In the genomic region with DNA sequence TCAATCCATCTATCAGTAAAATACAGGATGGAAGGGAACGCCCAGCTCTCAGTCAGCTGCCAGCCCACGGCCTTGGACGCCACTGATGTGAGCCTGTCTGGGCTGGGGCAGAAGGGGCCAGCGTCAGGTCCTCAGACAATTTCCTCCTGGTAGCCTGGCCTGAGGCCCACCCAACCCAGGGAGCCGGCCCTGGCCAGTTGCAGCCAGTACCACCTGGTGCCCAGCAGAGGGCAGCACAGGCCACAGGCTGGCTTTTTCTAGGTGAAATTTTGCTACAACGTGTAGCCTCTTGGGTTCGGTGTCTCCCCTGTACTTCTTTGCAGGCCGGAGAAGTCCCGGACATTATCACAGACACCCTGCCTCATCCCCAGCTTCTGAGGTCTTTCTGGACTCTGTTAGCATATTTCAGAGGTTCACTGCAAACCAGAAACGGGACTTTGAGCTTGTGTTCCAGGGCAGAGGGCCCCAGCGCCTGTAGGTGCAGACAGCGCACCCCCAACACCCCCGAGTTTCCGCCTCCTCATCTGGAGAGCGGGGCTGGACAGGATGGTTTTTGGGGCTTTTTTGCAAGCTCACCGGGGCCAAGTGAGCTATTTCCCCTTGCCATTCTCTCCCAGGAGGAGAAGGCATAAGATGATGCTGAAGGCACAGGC, we compare ENCODE assay signal across 8 cellular contexts. TPM values are rescaled to one million over a fixed set of nuclear protein-coding genes. Genes with fewer than 3 reads are reported as not detected.
DNase-seq lines count a peak whose midpoint lies in the region; ATAC-seq and TF ChIP-seq lines count a peak whose summit lies in the region.

No MANE protein-coding gene starts in this region.

- H3K4me3 Mint-ChIP-seq in natural killer cell = no peak overlapping the region
- no peak overlapping the region for H3K4me3 Mint-ChIP-seq in stimulated activated naive CD8-positive, alpha-beta T cell treated with anti-CD3 and anti-CD28 coated beads, Interleukin-15, amount 100 ng/mL, for 72 hours

- ATAC-seq in HG02870 (IDR thresholded peaks at IDR 0.05; ENCODE audit: unreplicated experiment) = peak; percentile 81
- peak; percentile 74 to 93 (median 79) for ATAC-seq in natural killer cell
- ATAC-seq in stimulated activated naive CD8-positive, alpha-beta T cell treated with anti-CD3 and anti-CD28 coated beads, Interleukin-15, amount 100 ng/mL, for 72 hours = peak; percentile 72

- TF ChIP-seq CTCF in fibroblast of lung (conservative IDR thresholded peaks at IDR 0.05 in 1 of 2, IDR thresholded peaks at IDR 0.05 in 1 of 2; ENCODE audit: low read depth in 1 of 2, low read length in 2 of 2) (peak; percentile 96 to 98), natural killer cell (IDR thresholded peaks at IDR 0.05) (peak; percentile 85)

- H3K9me3 Mint-ChIP-seq in natural killer cell = no peaks in the 10 kb centered on the region
- H3K9me3 Mint-ChIP-seq in stimulated activated naive CD8-positive, alpha-beta T cell treated with anti-CD3 and anti-CD28 coated beads, Interleukin-15, amount 100 ng/mL, for 72 hours = no peaks in the 10 kb centered on the region

- H3K36me3 ChIP-seq in fibroblast of lung (ENCODE audit: control insufficient read depth, insufficient read depth, low read length) = no peaks in the 10 kb centered on the region

- H3K4me1 Mint-ChIP-seq in natural killer cell = no peaks in the 10 kb centered on the region
- H3K4me1 Mint-ChIP-seq in stimulated activated naive CD8-positive, alpha-beta T cell treated with anti-CD3 and anti-CD28 coated beads, Interleukin-15, amount 100 ng/mL, for 72 hours = no peaks in the 10 kb centered on the region

- no peak overlapping the region for H3K9ac ChIP-seq in fibroblast of lung (ENCODE audit: insufficient read depth, low read length)

- intact Hi-C loops in natural killer cell (cut with micrococcal nuclease) = loop anchor here (1.0 kb wide), 1 partner anchor 198 kb away; no protein-coding TSS in a partner anchor

- no peak overlapping the region for H3K27ac Mint-ChIP-seq in natural killer cell
- H3K27ac Mint-ChIP-seq in stimulated activated naive CD8-positive, alpha-beta T cell treated with anti-CD3 and anti-CD28 coated beads, Interleukin-15, amount 100 ng/mL, for 72 hours = no peak overlapping the region

- DNase-seq in NCI-H510A treated with DMSO at 0.1 percent for 48 hours (lab: John Stamatoyannopoulos, UW) = peak; percentile 30
- DNase-seq in NCI-H510A (lab: John Stamatoyannopoulos, UW) = no peak
- peak; percentile 44 for DNase-seq in NOMO-1 treated with DMSO at 0.1 percent for 48 hours (lab: John Stamatoyannopoulos, UW; ENCODE audit: unreplicated experiment)
- DNase-seq in activated T-cell treated with anti-CD3 and anti-CD28 coated beads for 48 hours (ENCODE audit: low read depth) = peak; percentile 56
- peak; percentile 26 to 60 for DNase-seq in fibroblast of lung (ENCODE audit: low read depth in 2 of 2)
- peak; percentile 40 for DNase-seq in natural killer cell
- DNase-seq in stimulated activated naive CD8-positive, alpha-beta T cell treated with anti-CD3 and anti-CD28 coated beads, Interleukin-15, amount 100 ng/mL, for 72 hours = peak; percentile 60 to 64

- H3K36me3 Mint-ChIP-seq in natural killer cell = no peaks in the 10 kb centered on the region

- H3K4me3 ChIP-seq in fibroblast of lung (replicated peaks in 1 of 4; ENCODE audit: control extremely low read depth in 1 of 4, insufficient read depth in 1 of 4, low read depth in 3 of 4, low read length in 4 of 4) = no peak overlapping the region

- H3K4me1 ChIP-seq in fibroblast of lung (ENCODE audit: control insufficient read depth, extremely low read depth, insufficient read depth, low read length) = no peaks in the 10 kb centered on the region

- no peaks in the 10 kb centered on the region for H3K9me3 ChIP-seq in fibroblast of lung (ENCODE audit: control insufficient read depth, insufficient read depth, low read depth, low read length)

- peaks cover 3 to 6% of the 10 kb centered on the region in 2 donors for H3K27me3 Mint-ChIP-seq in natural killer cell (ENCODE audit: low read depth in 2 of 2)
- no peaks in the 10 kb centered on the region for H3K27me3 Mint-ChIP-seq in stimulated activated naive CD8-positive, alpha-beta T cell treated with anti-CD3 and anti-CD28 coated beads, Interleukin-15, amount 100 ng/mL, for 72 hours

- H3K79me2 ChIP-seq in fibroblast of lung (ENCODE audit: control insufficient read depth, insufficient read depth, low read length) = no peaks in the 10 kb centered on the region

- no peak overlapping the region for H3K27ac ChIP-seq in fibroblast of lung (ENCODE audit: insufficient read depth, low read length)

- H4K20me1 ChIP-seq in fibroblast of lung (ENCODE audit: control insufficient read depth, extremely low read depth, insufficient read depth, low read length) = no peaks in the 10 kb centered on the region

- H3K4me2 ChIP-seq in fibroblast of lung (ENCODE audit: extremely low read depth, insufficient read depth, low read length) = no peak overlapping the region

- no peaks in the 10 kb centered on the region for H3K27me3 ChIP-seq in fibroblast of lung (ENCODE audit: control insufficient read depth, insufficient read depth, low read length)

- no peak overlapping the region for H2AFZ ChIP-seq in fibroblast of lung (ENCODE audit: low read length)

RNA-seq across cellular contexts. Expression of gene KCNMB1, which starts 45.9 kb away (rescaled TPM):
- total RNA-seq in fibroblast of lung (not detected in 2 replicates), natural killer cell (under 1 TPM; 0.23 to 0.48 (median 0.35) TPM)
- polyA plus RNA-seq in fibroblast of lung = not detected in 2 replicates
- not detected in 2 replicates for polyA plus RNA-seq in fibroblast of lung (2012)
- not detected in 2 replicates for polyA minus RNA-seq in fibroblast of lung (ENCODE audit: low replicate concordance)
